Comparison of ENCODE assay signal across 2 cellular contexts in the genomic region with DNA sequence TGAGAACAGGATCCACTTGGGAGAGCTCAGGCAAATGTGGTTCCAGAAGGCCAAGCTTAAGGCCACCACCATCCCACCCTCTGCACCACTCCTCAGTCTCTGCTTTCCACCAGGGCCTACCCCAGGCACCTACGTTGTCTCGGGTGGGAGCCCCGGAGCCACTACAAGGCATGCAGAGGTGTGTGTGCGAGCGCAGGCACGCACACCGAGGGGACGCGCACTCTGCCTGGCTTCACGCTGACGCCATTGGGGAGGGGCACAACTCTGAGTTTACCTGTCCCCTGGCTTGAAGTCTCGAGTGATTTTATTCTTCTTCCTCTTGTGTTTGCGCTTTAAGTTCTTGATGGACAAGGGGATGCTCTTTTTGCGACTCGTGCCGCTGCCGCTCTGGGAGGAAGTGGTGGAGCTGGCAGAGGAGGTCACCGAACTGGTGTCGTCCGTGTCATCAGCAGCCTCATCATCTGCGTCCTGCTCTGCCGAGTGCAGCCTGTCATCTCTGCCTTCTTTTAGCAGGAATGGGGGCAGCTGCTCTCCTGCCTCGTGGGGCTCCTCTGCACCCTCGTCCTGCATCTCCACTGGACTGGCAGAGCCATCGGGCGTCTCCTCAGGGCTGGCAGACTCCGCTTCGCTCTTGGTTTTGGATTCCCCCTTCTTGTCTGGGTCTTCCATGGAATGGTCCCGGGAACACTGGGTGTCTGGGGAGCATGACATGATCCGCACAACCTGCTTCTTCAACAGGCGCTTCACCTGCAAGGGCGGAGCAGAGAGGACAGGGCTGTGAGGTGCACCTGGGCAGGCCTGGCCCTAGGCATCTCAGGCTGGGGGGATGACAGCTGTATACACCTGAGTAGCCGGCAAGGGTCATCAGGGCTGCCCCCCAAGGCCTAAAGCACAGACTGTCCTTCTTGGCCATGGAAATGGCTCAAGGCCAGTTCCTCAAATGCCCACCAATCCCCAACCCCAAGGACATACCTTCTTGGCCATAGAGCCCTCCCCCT.
TF ChIP-seq lines count a peak whose summit lies in the region.

No MANE protein-coding gene starts in this region.

TF ChIP-seq in HEK293, 187 proteins besides CTCF, POLR2A, EP300 and RAD21:
- TF ChIP-seq ZNF600 (tag by site-specific recombination; IDR thresholded peaks at IDR 0.05) (0 out of 2 replicates have a peak, but pooled peaks have one; percentile 27), ZNF549 (tag by site-specific recombination; IDR thresholded peaks at IDR 0.05) (no peak)

TF ChIP-seq in K562, 482 proteins besides CTCF, POLR2A, EP300 and RAD21:
- TF ChIP-seq POLR2G (IDR thresholded peaks at IDR 0.05; ENCODE audit: low read depth, low read length) = peak; percentile 27; the same call in 1 of the 2 replicates
- TF ChIP-seq, protein P1, sequence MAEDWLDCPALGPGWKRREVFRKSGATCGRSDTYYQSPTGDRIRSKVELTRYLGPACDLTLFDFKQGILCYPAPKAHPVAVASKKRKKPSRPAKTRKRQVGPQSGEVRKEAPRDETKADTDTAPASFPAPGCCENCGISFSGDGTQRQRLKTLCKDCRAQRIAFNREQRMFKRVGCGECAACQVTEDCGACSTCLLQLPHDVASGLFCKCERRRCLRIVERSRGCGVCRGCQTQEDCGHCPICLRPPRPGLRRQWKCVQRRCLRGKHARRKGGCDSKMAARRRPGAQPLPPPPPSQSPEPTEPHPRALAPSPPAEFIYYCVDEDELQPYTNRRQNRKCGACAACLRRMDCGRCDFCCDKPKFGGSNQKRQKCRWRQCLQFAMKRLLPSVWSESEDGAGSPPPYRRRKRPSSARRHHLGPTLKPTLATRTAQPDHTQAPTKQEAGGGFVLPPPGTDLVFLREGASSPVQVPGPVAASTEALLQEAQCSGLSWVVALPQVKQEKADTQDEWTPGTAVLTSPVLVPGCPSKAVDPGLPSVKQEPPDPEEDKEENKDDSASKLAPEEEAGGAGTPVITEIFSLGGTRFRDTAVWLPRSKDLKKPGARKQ (CRISPR knock-in tag; IDR thresholded peaks at IDR 0.05) = no peak
- TF ChIP-seq ZNF324 (CRISPR knock-in tag; IDR thresholded peaks at IDR 0.05) = no peak
